Comparison of ENCODE assay signal across 20 cellular contexts in the genomic region with DNA sequence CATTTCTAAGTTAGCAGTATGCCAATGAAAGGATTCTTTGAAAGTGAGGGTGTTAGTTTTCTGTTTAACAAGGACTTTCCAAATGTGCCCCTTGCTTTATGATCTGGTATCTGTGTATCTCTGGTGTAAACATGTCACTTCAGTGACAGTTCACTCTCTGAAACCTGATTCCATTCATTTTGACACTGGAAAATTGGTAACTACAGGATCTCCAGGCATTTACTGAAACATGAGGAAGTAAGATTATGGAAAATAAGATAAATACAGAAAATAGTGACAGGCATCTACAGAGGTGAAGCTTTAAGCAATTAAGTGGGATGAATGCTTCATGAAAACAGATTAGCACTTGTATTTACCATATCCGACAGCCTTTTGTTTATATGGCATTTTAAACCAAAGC.
"Had no signal": no experiment of that assay in that cellular context is flagged by ENCODE, and none has a peak within 500 bp of the region (broad histone marks: within the 10 kb centered on the region; RNA-seq: fewer than 3 reads in every experiment).

No MANE protein-coding gene starts in this region.

- H3K27me3 ChIP-seq: spleen, testis, tibial nerve had no signal

- ATAC-seq: heart left ventricle; left colon; naive thymus-derived CD4-positive, alpha-beta T cell; sciatic nerve; stimulated activated naive B cell treated with anti-CD40 and anti-IgM and Interleukin-4, amounts not matched to agents 10 μg/mL and 1 μg/mL and 100 μg/mL, for 72 hours; stimulated activated naive CD8-positive, alpha-beta T cell treated with anti-CD3 and anti-CD28 coated beads, Interleukin-15, amount 100 ng/mL, for 72 hours had no signal

- H3K4me1 ChIP-seq: heart left ventricle, spleen, testis, tibial nerve had no signal

- DNase-seq: cortex of kidney; dorsolateral prefrontal cortex; effector CD8-positive, alpha-beta T cell; foreskin melanocyte; heart left ventricle; hippocampal formation; left colon; naive thymus-derived CD4-positive, alpha-beta T cell; nephron progenitor cell; posterior cingulate gyrus; spleen; stimulated activated CD4-positive, alpha-beta T cell treated with anti-CD3 and anti-CD28 coated beads, Interleukin-15, amount 100 ng/mL, for 24 hours; stimulated activated CD4-positive, alpha-beta T cell treated with anti-CD3 and anti-CD28 coated beads, Interleukin-1b, Interleukin-23, amount 100 ng/mL, for 48 hours; stimulated activated CD4-positive, alpha-beta T cell treated with anti-CD3 and anti-CD28 coated beads, Interleukin-4, amount 100 ng/mL, for 4 hours; stimulated activated naive B cell treated with anti-CD40 and anti-IgM and Interleukin-4, amounts not matched to agents 10 μg/mL and 1 μg/mL and 100 μg/mL, for 72 hours; stimulated activated naive CD8-positive, alpha-beta T cell treated with anti-CD3 and anti-CD28 coated beads, Interleukin-15, amount 100 ng/mL, for 72 hours; testis had no signal

- H3K9me3 ChIP-seq: heart left ventricle, neutrophil, spleen, testis, tibial nerve had no signal

- H3K36me3 ChIP-seq: heart left ventricle, neutrophil, spleen, tibial nerve had no signal

- H3K4me3 ChIP-seq: dorsolateral prefrontal cortex, heart left ventricle, spleen, testis, tibial nerve had no signal

- H3K27ac ChIP-seq: dorsolateral prefrontal cortex, heart left ventricle, neutrophil, spleen, testis, tibial nerve had no signal
